ENCODE assay signal across 20 cellular contexts in genomic region chr2:74538881-74539339, GRCh38. TPM values are rescaled to one million over a fixed set of nuclear protein-coding genes. Genes with fewer than 3 reads are reported as not detected.
DNase-seq lines count a peak whose midpoint lies in the region; ATAC-seq, FAIRE-seq and TF ChIP-seq lines count a peak whose summit lies in the region.
"Had no signal": no experiment of that assay in that cellular context is flagged by ENCODE, and none has a peak within 500 bp of the region (broad histone marks: within the 10 kb centered on the region; RNA-seq: fewer than 3 reads in every experiment).

No MANE protein-coding gene starts in this region.

- intact Hi-C loops in HepG2 (cut with micrococcal nuclease; ENCODE audit: unreplicated experiment): no loop called here
- intact Hi-C loops in right lobe of liver (cut with DNase I): no loop called here
- intact Hi-C loops in mucosa of descending colon (cut with DNase I, micrococcal nuclease): loop anchor here in 1 of 2 donors (10.0 kb wide), 1 partner anchor 54 kb away; the partner anchor contains the start of genes CCDC142 and TTC31

- no peak overlapping the region for H3K4me2 ChIP-seq in HepG2 (ENCODE audit: low read depth, low read length)
- H3K4me2 ChIP-seq: KMS-11 had no signal

- H3K4me3 ChIP-seq in HepG2 (replicated peaks in 1 of 3; ENCODE audit: insufficient read depth in 1 of 3, low read depth in 2 of 3, low read length in 3 of 3) (no peak overlapping the region), right lobe of liver (no peak overlapping the region), bronchial epithelial cell (ENCODE audit: low read depth, low read length) (no peak overlapping the region), mucosa of descending colon (no peak overlapping the region)

- CTCF ChIA-PET in HepG2 (lab: Yijun Ruan, JAX; ENCODE audit: low intra/inter-chr PET ratio, low total read pairs): no interaction called here

- in situ Hi-C loops in HepG2 (cut with HindIII; ENCODE audit: extremely low pct_ligation_motif_present, low pct_unique_long_range_greater_than_20kb): no loop called here

- H3K27me3 ChIP-seq in HepG2 (ENCODE audit: control insufficient read depth in 1 of 2, insufficient read depth in 2 of 2, low read length in 2 of 2) (peaks cover 4 to 33% of the 10 kb centered on the region in 2 experiments; a peak in 3 of 5 replicates), right lobe of liver (no peaks in the 10 kb centered on the region), bronchial epithelial cell (ENCODE audit: control insufficient read depth, insufficient read depth, low read length) (no peaks in the 10 kb centered on the region)
- H3K27me3 ChIP-seq: foreskin keratinocyte had no signal

- H3K9me3 ChIP-seq in HepG2 (ENCODE audit: low read length) (no peaks in the 10 kb centered on the region), right lobe of liver (no peaks in the 10 kb centered on the region), mucosa of descending colon (no peaks in the 10 kb centered on the region)

- no peak for TF ChIP-seq POLR2A in HepG2 (IDR thresholded peaks at IDR 0.05; ENCODE audit: insufficient read depth in 1 of 2, low read depth in 2 of 2, low read length in 2 of 2)
- TF ChIP-seq POLR2A in right lobe of liver (IDR thresholded peaks at IDR 0.05): no peak

- WGBS in HepG2 (ENCODE audit: low lambda C conversion rate): 54% methylated on average over 7 of the region's 7 CpGs
- WGBS in right lobe of liver (ENCODE audit: insufficient coverage, low coverage, low lambda C conversion rate, missing lambda C conversion rate): 39% methylated on average over 7 of the region's 7 CpGs

- H3K4me1 ChIP-seq in HepG2 (ENCODE audit: insufficient read depth, low read length) (no peaks in the 10 kb centered on the region), right lobe of liver (no peaks in the 10 kb centered on the region), mucosa of descending colon (ENCODE audit: low read depth) (no peaks in the 10 kb centered on the region)

- H2AFZ ChIP-seq in HepG2 (ENCODE audit: low read length): no peak overlapping the region

- H3K79me2 ChIP-seq in HepG2 (ENCODE audit: insufficient read depth, low read length): no peaks in the 10 kb centered on the region

- no peak for ATAC-seq in HepG2
- no peak for ATAC-seq in right lobe of liver
- ATAC-seq in HG03432 (IDR thresholded peaks at IDR 0.05; ENCODE audit: unreplicated experiment): peak; percentile 54
- ATAC-seq in mucosa of descending colon: no peak
- ATAC-seq in HG03045 (IDR thresholded peaks at IDR 0.05; ENCODE audit: unreplicated experiment): no peak
- ATAC-seq: foreskin keratinocyte; stimulated activated effector memory CD8-positive, alpha-beta T cell treated with anti-CD3 and anti-CD28 coated beads, Interleukin-12 subunit alpha, Interleukin-12 subunit beta, amount 100 ng/mL, for 72 hours had no signal

- TF ChIP-seq EP300 in HepG2 (IDR thresholded peaks at IDR 0.05; ENCODE audit: low read depth in 2 of 2, low read length in 2 of 2) (no peak), HepG2 (CRISPR knock-in tag; IDR thresholded peaks at IDR 0.05; ENCODE audit: borderline replicate concordance) (no peak)

- H3K9ac ChIP-seq in HepG2 (ENCODE audit: insufficient read depth, low read depth, low read length): no peak overlapping the region
- H3K9ac ChIP-seq: KMS-11 had no signal

- BruUV-seq in HepG2 (replicated peaks; lab: Mats Ljungman, UMichigan): no TSS peak

- DNase-seq in HepG2 (ENCODE audit: low spot score) (no peak), right lobe of liver (no peak), bronchial epithelial cell (ENCODE audit: low read depth) (no peak), mucosa of descending colon (no peak), inferior parietal cortex (ENCODE audit: extremely low spot score) (no peak), NCI-H2227 (lab: John Stamatoyannopoulos, UW; ENCODE audit: unreplicated experiment) (no peak)
- DNase-seq: CD4-positive, alpha-beta memory T cell; DMS79; foreskin keratinocyte; kidney glomerular epithelial cell; midbrain; NCI-H1048; NCI-H748 treated with DMSO at 0.1 percent for 48 hours; retina had no signal

- no peaks in the 10 kb centered on the region for H3K36me3 ChIP-seq in HepG2 (replicated peaks in 1 of 2; ENCODE audit: control insufficient read depth in 1 of 2, insufficient read depth in 2 of 2, low read length in 2 of 2)
- no peaks in the 10 kb centered on the region for H3K36me3 ChIP-seq in right lobe of liver
- no peaks in the 10 kb centered on the region for H3K36me3 ChIP-seq in bronchial epithelial cell (ENCODE audit: control insufficient read depth, insufficient read depth, low read length)
- H3K36me3 ChIP-seq in mucosa of descending colon (ENCODE audit: low read depth): no peaks in the 10 kb centered on the region

- H3K27ac ChIP-seq in HepG2 (ENCODE audit: extremely low read length, insufficient read depth, low read length): no peak overlapping the region
- no peak overlapping the region for H3K27ac ChIP-seq in right lobe of liver
- H3K27ac ChIP-seq: foreskin keratinocyte, HL-60, KMS-11 had no signal

- no peaks in the 10 kb centered on the region for H4K20me1 ChIP-seq in HepG2 (ENCODE audit: insufficient read depth, low read length)

- TF ChIP-seq RAD21 in HepG2 (CRISPR knock-in tag; IDR thresholded peaks at IDR 0.05): no peak

- no peak for FAIRE-seq in HepG2 (lab: Jason Lieb, UNC)
- FAIRE-seq in bronchial epithelial cell (lab: Jason Lieb, UNC): peak; percentile 36

- TF ChIP-seq CTCF in HepG2 (CRISPR knock-in tag; IDR thresholded peaks at IDR 0.05) (no peak), right lobe of liver (IDR thresholded peaks at IDR 0.05) (no peak), bronchial epithelial cell (IDR thresholded peaks at IDR 0.05; ENCODE audit: insufficient read depth, low read length, severe bottlenecking) (no peak), mucosa of descending colon (IDR thresholded peaks at IDR 0.05) (no peak)

- POLR2A ChIA-PET in HepG2 (lab: Yijun Ruan, JAX): no interaction called here

RNA-seq across cellular contexts. Expression of gene HTRA2, which starts 9.2 kb away (rescaled TPM):
- total RNA-seq in HepG2 (2016; rRNA removed; fragmentation: Illumina TruSeq; extraction: Trizol): 37.0 and 47.7 TPM in 2 replicates
- 13.0 and 16.0 TPM in 2 replicates for total RNA-seq in HepG2 (2016; cell fraction: cytosol; rRNA removed; fragmentation: Illumina TruSeq; extraction: Trizol; ENCODE audit: low read depth)
- 32.1 and 51.7 TPM in 2 replicates for total RNA-seq in HepG2 (2016; cell fraction: insoluble cytoplasmic fraction; rRNA removed; fragmentation: Illumina TruSeq; extraction: Trizol)
- total RNA-seq in HepG2 (2016; cell fraction: membrane; rRNA removed; fragmentation: Illumina TruSeq; extraction: Trizol): 24.9 and 25.2 TPM in 2 replicates
- 34.3 and 38.8 TPM in 2 replicates for total RNA-seq in HepG2 (2016; cell fraction: nucleus; rRNA removed; fragmentation: Illumina TruSeq; extraction: Trizol)
- polyA plus RNA-seq in HepG2 (2011; rRNA removed): 50.3 and 56.1 TPM in 2 replicates
- 53.8 and 61.4 TPM in 2 replicates for polyA plus RNA-seq in HepG2 (2011; cell fraction: cytosol; rRNA removed)
- 92.9 and 109 TPM in 2 replicates for polyA plus RNA-seq in HepG2 (2011; cell fraction: nucleus; rRNA removed)
- 40.6 and 45.3 TPM in 2 replicates for polyA plus RNA-seq in HepG2 (2012)
- polyA plus RNA-seq in HepG2 (2016; cell fraction: cytosol; fragmentation: Illumina TruSeq; extraction: Trizol; ENCODE audit: low read depth): 12.6 and 14.4 TPM in 2 replicates
- 35.6 and 37.4 TPM in 2 replicates for polyA plus RNA-seq in HepG2 (2016; cell fraction: insoluble cytoplasmic fraction; fragmentation: Illumina TruSeq; extraction: Trizol; ENCODE audit: low read depth)
- polyA plus RNA-seq in HepG2 (2016; cell fraction: membrane; fragmentation: Illumina TruSeq; extraction: Trizol; ENCODE audit: low read depth): 20.3 and 20.9 TPM in 2 replicates
- polyA plus RNA-seq in HepG2 (2016; cell fraction: nucleus; fragmentation: Illumina TruSeq; extraction: Trizol; ENCODE audit: insufficient read depth, low read depth): 59.5 and 59.8 TPM in 2 replicates
- polyA minus RNA-seq in HepG2 (2011; rRNA and poly(A)+ RNA removed; ENCODE audit: low replicate concordance): 72.4 and 106 TPM in 2 replicates
- 20.8 and 28.5 TPM in 2 replicates for polyA minus RNA-seq in HepG2 (2011; cell fraction: cytosol; rRNA and poly(A)+ RNA removed)
- polyA minus RNA-seq in HepG2 (2011; cell fraction: nucleus; rRNA and poly(A)+ RNA removed): 35.9 and 51.6 TPM in 2 replicates
- total RNA-seq in right lobe of liver: 10 to 100 TPM; 12.3 to 20.3 (median 15.2) TPM
- 29.1 and 67.7 TPM in 2 replicates for total RNA-seq in bronchial epithelial cell
- 10 to 100 TPM; 22.2 to 37.1 (median 23.3) TPM for total RNA-seq in mucosa of descending colon

RNA-seq across cellular contexts. Expression of gene AUP1, which starts 9.4 kb away (rescaled TPM):
- total RNA-seq in HepG2 (2016; rRNA removed; fragmentation: Illumina TruSeq; extraction: Trizol) (67.0 and 174 TPM in 2 replicates), right lobe of liver (100 to 1,000 TPM in 1 of 6 experiments, 10 to 100 TPM in 5; 64.6 to 109 (median 80.4) TPM), bronchial epithelial cell (176 and 198 TPM in 2 replicates), mucosa of descending colon (100 to 1,000 TPM; 108 to 179 (median 129) TPM)
- total RNA-seq in HepG2 (2016; cell fraction: cytosol; rRNA removed; fragmentation: Illumina TruSeq; extraction: Trizol; ENCODE audit: low read depth): 95.5 and 114 TPM in 2 replicates
- 65.6 and 181 TPM in 2 replicates for total RNA-seq in HepG2 (2016; cell fraction: insoluble cytoplasmic fraction; rRNA removed; fragmentation: Illumina TruSeq; extraction: Trizol)
- total RNA-seq in HepG2 (2016; cell fraction: membrane; rRNA removed; fragmentation: Illumina TruSeq; extraction: Trizol): 120 and 144 TPM in 2 replicates
- 197 and 227 TPM in 2 replicates for total RNA-seq in HepG2 (2016; cell fraction: nucleus; rRNA removed; fragmentation: Illumina TruSeq; extraction: Trizol)
- polyA plus RNA-seq in HepG2 (2011; rRNA removed): 267 and 291 TPM in 2 replicates
- 214 and 249 TPM in 2 replicates for polyA plus RNA-seq in HepG2 (2011; cell fraction: cytosol; rRNA removed)
- 1,050 and 1,263 TPM in 2 replicates for polyA plus RNA-seq in HepG2 (2011; cell fraction: nucleus; rRNA removed)
- 138 and 140 TPM in 2 replicates for polyA plus RNA-seq in HepG2 (2012)
- 118 and 134 TPM in 2 replicates for polyA plus RNA-seq in HepG2 (2016; cell fraction: cytosol; fragmentation: Illumina TruSeq; extraction: Trizol; ENCODE audit: low read depth)
- 70.3 and 84.7 TPM in 2 replicates for polyA plus RNA-seq in HepG2 (2016; cell fraction: insoluble cytoplasmic fraction; fragmentation: Illumina TruSeq; extraction: Trizol; ENCODE audit: low read depth)
- polyA plus RNA-seq in HepG2 (2016; cell fraction: membrane; fragmentation: Illumina TruSeq; extraction: Trizol; ENCODE audit: low read depth): 127 and 139 TPM in 2 replicates
- polyA plus RNA-seq in HepG2 (2016; cell fraction: nucleus; fragmentation: Illumina TruSeq; extraction: Trizol; ENCODE audit: insufficient read depth, low read depth): 543 and 555 TPM in 2 replicates
- polyA minus RNA-seq in HepG2 (2011; rRNA and poly(A)+ RNA removed; ENCODE audit: low replicate concordance): 211 and 273 TPM in 2 replicates
- polyA minus RNA-seq in HepG2 (2011; cell fraction: cytosol; rRNA and poly(A)+ RNA removed): 79.8 and 82.9 TPM in 2 replicates
- polyA minus RNA-seq in HepG2 (2011; cell fraction: nucleus; rRNA and poly(A)+ RNA removed): 199 and 204 TPM in 2 replicates

RNA-seq across cellular contexts. Expression of gene DQX1, which starts 12.9 kb away (rescaled TPM):
- 23.9 and 27.6 TPM in 2 replicates for total RNA-seq in HepG2 (2016; rRNA removed; fragmentation: Illumina TruSeq; extraction: Trizol)
- 2.6 and 3.3 TPM in 2 replicates for total RNA-seq in HepG2 (2016; cell fraction: cytosol; rRNA removed; fragmentation: Illumina TruSeq; extraction: Trizol; ENCODE audit: low read depth)
- total RNA-seq in HepG2 (2016; cell fraction: insoluble cytoplasmic fraction; rRNA removed; fragmentation: Illumina TruSeq; extraction: Trizol): 22.2 and 26.8 TPM in 2 replicates
- 5.5 and 6.0 TPM in 2 replicates for total RNA-seq in HepG2 (2016; cell fraction: membrane; rRNA removed; fragmentation: Illumina TruSeq; extraction: Trizol)
- 33.6 and 38.9 TPM in 2 replicates for total RNA-seq in HepG2 (2016; cell fraction: nucleus; rRNA removed; fragmentation: Illumina TruSeq; extraction: Trizol)
- 72.9 and 89.8 TPM in 2 replicates for polyA plus RNA-seq in HepG2 (2011; rRNA removed)
- polyA plus RNA-seq in HepG2 (2011; cell fraction: cytosol; rRNA removed): 26.2 and 34.1 TPM in 2 replicates
- polyA plus RNA-seq in HepG2 (2011; cell fraction: nucleus; rRNA removed): 328 and 444 TPM in 2 replicates
- polyA plus RNA-seq in HepG2 (2012): 18.7 and 45.3 TPM in 2 replicates
- 1.8 and 2.4 TPM in 2 replicates for polyA plus RNA-seq in HepG2 (2016; cell fraction: cytosol; fragmentation: Illumina TruSeq; extraction: Trizol; ENCODE audit: low read depth)
- polyA plus RNA-seq in HepG2 (2016; cell fraction: insoluble cytoplasmic fraction; fragmentation: Illumina TruSeq; extraction: Trizol; ENCODE audit: low read depth): 24.5 and 26.6 TPM in 2 replicates
- polyA plus RNA-seq in HepG2 (2016; cell fraction: membrane; fragmentation: Illumina TruSeq; extraction: Trizol; ENCODE audit: low read depth): 3.1 and 3.3 TPM in 2 replicates
- polyA plus RNA-seq in HepG2 (2016; cell fraction: nucleus; fragmentation: Illumina TruSeq; extraction: Trizol; ENCODE audit: insufficient read depth, low read depth): 74.4 and 79.7 TPM in 2 replicates
- 0.37 and 58.7 TPM in 2 replicates for polyA minus RNA-seq in HepG2 (2011; rRNA and poly(A)+ RNA removed; ENCODE audit: low replicate concordance)
- 15.7 and 18.8 TPM in 2 replicates for polyA minus RNA-seq in HepG2 (2011; cell fraction: cytosol; rRNA and poly(A)+ RNA removed)
- 68.4 and 72.2 TPM in 2 replicates for polyA minus RNA-seq in HepG2 (2011; cell fraction: nucleus; rRNA and poly(A)+ RNA removed)
- not detected for total RNA-seq in right lobe of liver
- total RNA-seq in bronchial epithelial cell: 1.6 and 5.6 TPM in 2 replicates
- total RNA-seq in mucosa of descending colon: 10 to 100 TPM; 17.9 to 58.3 (median 22.2) TPM
- total RNA-seq: dermis microvascular lymphatic vessel endothelial cell had no signal
- polyA plus RNA-seq: CD4-positive, alpha-beta memory T cell had no signal

RNA-seq across cellular contexts. Expression of gene LOXL3, which starts 14.8 kb away (rescaled TPM):
- total RNA-seq in HepG2 (2016; rRNA removed; fragmentation: Illumina TruSeq; extraction: Trizol): 0.39 and 0.55 TPM in 2 replicates
- total RNA-seq in HepG2 (2016; cell fraction: cytosol; rRNA removed; fragmentation: Illumina TruSeq; extraction: Trizol; ENCODE audit: low read depth): not detected in 2 replicates
- total RNA-seq in HepG2 (2016; cell fraction: insoluble cytoplasmic fraction; rRNA removed; fragmentation: Illumina TruSeq; extraction: Trizol): 0.36 and 0.82 TPM in 2 replicates
- 0.09 and 0.10 TPM in 2 replicates for total RNA-seq in HepG2 (2016; cell fraction: membrane; rRNA removed; fragmentation: Illumina TruSeq; extraction: Trizol)
- 0.60 and 0.84 TPM in 2 replicates for total RNA-seq in HepG2 (2016; cell fraction: nucleus; rRNA removed; fragmentation: Illumina TruSeq; extraction: Trizol)
- polyA plus RNA-seq in HepG2 (2011; rRNA removed): 6.5 and 7.2 TPM in 2 replicates
- polyA plus RNA-seq in HepG2 (2011; cell fraction: cytosol; rRNA removed): 6.0 and 6.6 TPM in 2 replicates
- polyA plus RNA-seq in HepG2 (2011; cell fraction: nucleus; rRNA removed): 9.6 and 11.7 TPM in 2 replicates
- polyA plus RNA-seq in HepG2 (2012): 4.3 and 13.1 TPM in 2 replicates
- polyA plus RNA-seq in HepG2 (2016; cell fraction: cytosol; fragmentation: Illumina TruSeq; extraction: Trizol; ENCODE audit: low read depth): 0.19 TPM in 1 of 2 replicates, not detected in the other
- polyA plus RNA-seq in HepG2 (2016; cell fraction: insoluble cytoplasmic fraction; fragmentation: Illumina TruSeq; extraction: Trizol; ENCODE audit: low read depth): 0.13 and 0.20 TPM in 2 replicates
- polyA plus RNA-seq in HepG2 (2016; cell fraction: membrane; fragmentation: Illumina TruSeq; extraction: Trizol; ENCODE audit: low read depth): 0.07 and 0.14 TPM in 2 replicates
- polyA plus RNA-seq in HepG2 (2016; cell fraction: nucleus; fragmentation: Illumina TruSeq; extraction: Trizol; ENCODE audit: insufficient read depth, low read depth): 1.2 and 1.6 TPM in 2 replicates
- 0.72 and 6.0 TPM in 2 replicates for polyA minus RNA-seq in HepG2 (2011; rRNA and poly(A)+ RNA removed; ENCODE audit: low replicate concordance)
- polyA minus RNA-seq in HepG2 (2011; cell fraction: cytosol; rRNA and poly(A)+ RNA removed): 1.9 and 5.7 TPM in 2 replicates
- 4.0 TPM in 2 replicates for polyA minus RNA-seq in HepG2 (2011; cell fraction: nucleus; rRNA and poly(A)+ RNA removed)
- total RNA-seq in right lobe of liver: 1 to 10 TPM in 5 of 6 experiments, under 1 TPM in 1; 0.92 to 3.3 (median 1.8) TPM
- total RNA-seq in bronchial epithelial cell: 0.13 and 0.53 TPM in 2 replicates
- 1 to 10 TPM; 2.2 to 6.9 (median 4.4) TPM for total RNA-seq in mucosa of descending colon
- polyA plus RNA-seq: CD4-positive, alpha-beta memory T cell had no signal

RNA-seq across cellular contexts. Expression of gene DOK1, which starts 15.6 kb away (rescaled TPM):
- total RNA-seq in HepG2 (2016; rRNA removed; fragmentation: Illumina TruSeq; extraction: Trizol) (0.53 and 0.66 TPM in 2 replicates), right lobe of liver (1 to 10 TPM; 1.9 to 3.7 (median 3.2) TPM), bronchial epithelial cell (0.51 and 1.1 TPM in 2 replicates), mucosa of descending colon (10 to 100 TPM; 16.5 to 18.9 (median 18.5) TPM)
- 0.20 and 0.26 TPM in 2 replicates for total RNA-seq in HepG2 (2016; cell fraction: cytosol; rRNA removed; fragmentation: Illumina TruSeq; extraction: Trizol; ENCODE audit: low read depth)
- 0.73 and 0.74 TPM in 2 replicates for total RNA-seq in HepG2 (2016; cell fraction: insoluble cytoplasmic fraction; rRNA removed; fragmentation: Illumina TruSeq; extraction: Trizol)
- total RNA-seq in HepG2 (2016; cell fraction: membrane; rRNA removed; fragmentation: Illumina TruSeq; extraction: Trizol): 0.46 and 0.79 TPM in 2 replicates
- total RNA-seq in HepG2 (2016; cell fraction: nucleus; rRNA removed; fragmentation: Illumina TruSeq; extraction: Trizol): 0.34 and 0.87 TPM in 2 replicates
- 0.74 and 0.84 TPM in 2 replicates for polyA plus RNA-seq in HepG2 (2011; rRNA removed)
- polyA plus RNA-seq in HepG2 (2011; cell fraction: cytosol; rRNA removed): 0.74 and 0.95 TPM in 2 replicates
- polyA plus RNA-seq in HepG2 (2011; cell fraction: nucleus; rRNA removed): 0.97 and 1.7 TPM in 2 replicates
- polyA plus RNA-seq in HepG2 (2012): 1.3 and 1.6 TPM in 2 replicates
- polyA plus RNA-seq in HepG2 (2016; cell fraction: cytosol; fragmentation: Illumina TruSeq; extraction: Trizol; ENCODE audit: low read depth): 0.22 and 0.43 TPM in 2 replicates
- polyA plus RNA-seq in HepG2 (2016; cell fraction: insoluble cytoplasmic fraction; fragmentation: Illumina TruSeq; extraction: Trizol; ENCODE audit: low read depth): 0.35 and 0.96 TPM in 2 replicates
- 0.50 and 0.79 TPM in 2 replicates for polyA plus RNA-seq in HepG2 (2016; cell fraction: membrane; fragmentation: Illumina TruSeq; extraction: Trizol; ENCODE audit: low read depth)
- 0.36 and 0.63 TPM in 2 replicates for polyA plus RNA-seq in HepG2 (2016; cell fraction: nucleus; fragmentation: Illumina TruSeq; extraction: Trizol; ENCODE audit: insufficient read depth, low read depth)
- 1.5 and 3.0 TPM in 2 replicates for polyA minus RNA-seq in HepG2 (2011; rRNA and poly(A)+ RNA removed; ENCODE audit: low replicate concordance)
- 0.40 and 0.62 TPM in 2 replicates for polyA minus RNA-seq in HepG2 (2011; cell fraction: cytosol; rRNA and poly(A)+ RNA removed)
- 0.64 and 1.4 TPM in 2 replicates for polyA minus RNA-seq in HepG2 (2011; cell fraction: nucleus; rRNA and poly(A)+ RNA removed)
